8 cellular contexts compared by ENCODE assay signal in the genomic region with DNA sequence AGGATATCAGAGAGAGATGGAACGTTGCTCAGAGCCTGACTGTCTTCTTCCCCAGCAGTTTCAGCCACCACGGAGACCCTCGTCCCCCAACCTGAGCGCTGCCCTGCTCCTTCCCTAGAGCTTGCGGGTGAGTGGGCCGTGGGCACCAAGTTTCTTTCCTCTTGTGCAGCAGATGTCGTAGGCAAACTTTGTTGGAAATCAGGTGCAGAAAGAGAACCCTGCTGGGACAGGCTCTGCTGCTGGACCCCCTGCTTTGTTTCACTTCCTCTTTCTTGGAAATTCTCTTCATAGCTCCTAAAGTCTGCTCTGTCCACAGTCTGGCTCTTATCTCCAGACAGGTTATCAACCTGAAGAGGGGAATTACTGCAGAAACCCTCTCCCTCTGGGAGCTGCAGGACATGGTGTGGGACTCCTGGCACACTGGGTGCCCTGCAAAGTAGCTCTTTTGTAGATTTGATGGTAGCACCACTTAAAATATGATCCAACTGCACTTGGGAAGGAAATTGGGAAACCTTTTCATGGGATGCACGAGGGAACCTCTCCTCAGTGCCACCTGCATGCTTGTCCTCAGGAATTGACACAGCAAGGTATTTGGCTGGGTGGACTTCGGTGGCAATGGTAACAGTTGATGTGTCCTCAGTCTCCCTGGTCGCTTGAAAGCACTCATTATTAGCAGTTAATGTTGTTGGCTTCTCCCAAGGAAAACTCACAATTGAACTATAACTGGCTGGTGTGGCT.
DNase-seq lines count a peak whose midpoint lies in the region; ATAC-seq and TF ChIP-seq lines count a peak whose summit lies in the region.

No MANE protein-coding gene starts in this region.

- H3K27ac ChIP-seq in left lung: no peak overlapping the region
- H3K27ac ChIP-seq in spleen: peak overlapping the region in 4 of 8 donors; percentile 17 to 66 (median 49)

- no peak overlapping the region for H3K27ac Mint-ChIP-seq in chondrocyte (ENCODE audit: unreplicated experiment)

- peak; percentile 44 for ATAC-seq in GM18511 (IDR thresholded peaks at IDR 0.05; ENCODE audit: unreplicated experiment)
- peak; percentile 41 for ATAC-seq in GM21526 (IDR thresholded peaks at IDR 0.05; ENCODE audit: low FRiP score, unreplicated experiment)
- peak; percentile 46 for ATAC-seq in HG03460 (IDR thresholded peaks at IDR 0.05; ENCODE audit: unreplicated experiment)
- peak; percentile 37 for ATAC-seq in left lung

- H3K27me3 ChIP-seq in left lung (no peaks in the 10 kb centered on the region), spleen (replicated peaks in 1 of 7) (no peaks in the 10 kb centered on the region)

- no peaks in the 10 kb centered on the region for H3K36me3 ChIP-seq in left lung
- no peaks in the 10 kb centered on the region for H3K36me3 ChIP-seq in spleen

- peaks cover 38% of the 10 kb centered on the region for H3K4me1 Mint-ChIP-seq in chondrocyte (ENCODE audit: low read depth)

- no peak for DNase-seq in left lung
- DNase-seq in H4 (ENCODE audit: low spot score): no peak
- DNase-seq in spleen: no peak
- DNase-seq in NCI-H524 (lab: John Stamatoyannopoulos, UW): no peak
- no peak for DNase-seq in chondrocyte (ENCODE audit: low spot score)

- WGBS in spleen, 5 donors: 48 to 66% (median 57%) methylated on average over 9 to 10 of the region's 10 CpGs

- H3K9me3 ChIP-seq in left lung (no peaks in the 10 kb centered on the region), spleen (no peaks in the 10 kb centered on the region)

- no peak overlapping the region for H3K4me3 Mint-ChIP-seq in chondrocyte (ENCODE audit: unreplicated experiment)

- no peak for TF ChIP-seq POLR2A in spleen (IDR thresholded peaks at IDR 0.05)

- H3K36me3 Mint-ChIP-seq in chondrocyte (ENCODE audit: low read depth): peaks cover 22% of the 10 kb centered on the region

- intact Hi-C loops in left lung (cut with DNase I) (loop anchor here in 1 of 2 donors (10.0 kb wide), 1 partner anchor 128 kb away; no protein-coding TSS in a partner anchor), spleen (cut with DNase I; ENCODE audit: low total_unique reads) (no loop called here)

- H3K4me3 ChIP-seq in left lung: no peak overlapping the region
- peak overlapping the region in 1 of 8 donors; percentile 31 for H3K4me3 ChIP-seq in spleen

- no peaks in the 10 kb centered on the region for H3K27me3 Mint-ChIP-seq in chondrocyte (ENCODE audit: low read depth)

- no peak for TF ChIP-seq CTCF in left lung (IDR thresholded peaks at IDR 0.05)
- no peak for TF ChIP-seq CTCF in spleen (IDR thresholded peaks at IDR 0.05 in 8 of 11, conservative IDR thresholded peaks at IDR 0.05 in 3 of 11)
- TF ChIP-seq CTCF in chondrocyte (IDR thresholded peaks at IDR 0.05): no peak

- no peaks in the 10 kb centered on the region for H3K9me3 Mint-ChIP-seq in chondrocyte (ENCODE audit: low read depth)

- H3K4me1 ChIP-seq in left lung (peaks cover 0 to 10% of the 10 kb centered on the region in 2 donors), spleen (peaks cover 0 to 59% (median 31%) of the 10 kb centered on the region in 6 donors)
